ENCODE assay signal across 38 cellular contexts in genomic region chr10:46288601-46289206, GRCh38. TPM values are rescaled to one million over a fixed set of nuclear protein-coding genes. Genes with fewer than 3 reads are reported as not detected.
"Had no signal": no experiment of that assay in that cellular context is flagged by ENCODE, and none has a peak within 500 bp of the region (broad histone marks: within the 10 kb centered on the region; RNA-seq: fewer than 3 reads in every experiment).

No MANE protein-coding gene starts in this region.

- ATAC-seq: activated T-cell treated with anti-CD3 and anti-CD28 coated beads, Interleukin-2, amount 50 U/mL, for 4 hours; effector memory CD8-positive, alpha-beta T cell; naive thymus-derived CD4-positive, alpha-beta T cell; pancreas; psoas muscle; stimulated activated naive B cell treated with anti-CD40 and anti-IgM and Interleukin-4, amounts not matched to agents 10 μg/mL and 1 μg/mL and 100 μg/mL, for 72 hours; T-helper 17 cell had no signal

- DNase-seq: activated CD4-positive, alpha-beta T cell treated with anti-CD3 and anti-CD28 coated beads, Interleukin-2, amount 50 U/mL, for 4 hours; activated naive CD4-positive, alpha-beta T cell treated with anti-CD3 and anti-CD28 coated beads for 36 hours; activated naive CD8-positive, alpha-beta T cell treated with anti-CD3 and anti-CD28 coated beads, Interleukin-2, amount 10 ng/mL, durations not matched to agents 7 days and 5 days; activated T-cell treated with anti-CD3 and anti-CD28 coated beads, Interleukin-2, amount 50 U/mL, for 4 hours; caudate nucleus; cortex of kidney; effector memory CD8-positive, alpha-beta T cell; foreskin fibroblast; hypothalamus; immature natural killer cell; naive thymus-derived CD4-positive, alpha-beta T cell; nucleus accumbens; psoas muscle; SK-N-SH; stimulated activated CD4-positive, alpha-beta T cell treated with anti-CD3 and anti-CD28 coated beads, Interleukin-15, amount 100 ng/mL, for 24 hours; stimulated activated CD4-positive, alpha-beta T cell treated with anti-CD3 and anti-CD28 coated beads, Interleukin-2, amount 100 ng/mL, for 24 hours; stimulated activated naive B cell treated with anti-CD40 and anti-IgM and Interleukin-4, amounts not matched to agents 10 μg/mL and 1 μg/mL and 100 μg/mL, for 72 hours; stomach; SW 1271; T-helper 17 cell; T1000; WERI-Rb-1 had no signal

- H3K27me3 Mint-ChIP-seq: T-helper 17 cell had no signal

- H3K36me3 ChIP-seq: ascending aorta, left lung, pancreas, stomach, thyroid gland, WERI-Rb-1 had no signal

- H3K4me3 ChIP-seq: ascending aorta, left lung, lung, pancreas, psoas muscle, smooth muscle cell, stomach, thyroid gland had no signal

- H3K9me3 ChIP-seq: ascending aorta, left lung, pancreas, psoas muscle, SK-N-SH, stomach, thyroid gland had no signal

- H3K4me3 Mint-ChIP-seq: activated naive CD4-positive, alpha-beta T cell treated with anti-CD3 and anti-CD28 coated beads for 36 hours; activated naive CD8-positive, alpha-beta T cell treated with anti-CD3 and anti-CD28 coated beads, Interleukin-2, amount 10 ng/mL, durations not matched to agents 7 days and 5 days; activated T-cell treated with anti-CD3 and anti-CD28 coated beads, Interleukin-2, amount 50 U/mL, for 4 hours; effector memory CD8-positive, alpha-beta T cell; immature natural killer cell; mesothelial cell of epicardium; naive thymus-derived CD4-positive, alpha-beta T cell; stimulated activated naive B cell treated with anti-CD40 and anti-IgM and Interleukin-4, amounts not matched to agents 10 μg/mL and 1 μg/mL and 100 μg/mL, for 72 hours; T-helper 17 cell had no signal

- H3K4me2 ChIP-seq: SK-N-SH, smooth muscle cell had no signal

- H3K36me3 Mint-ChIP-seq: activated naive CD8-positive, alpha-beta T cell treated with anti-CD3 and anti-CD28 coated beads, Interleukin-2, amount 10 ng/mL, durations not matched to agents 7 days and 5 days; brain; mesothelial cell of epicardium; naive thymus-derived CD4-positive, alpha-beta T cell; stimulated activated naive B cell treated with anti-CD40 and anti-IgM and Interleukin-4, amounts not matched to agents 10 μg/mL and 1 μg/mL and 100 μg/mL, for 72 hours had no signal

- H3K9ac ChIP-seq: SK-N-SH had no signal

- H3K9me3 Mint-ChIP-seq: activated naive CD4-positive, alpha-beta T cell treated with anti-CD3 and anti-CD28 coated beads for 36 hours; activated naive CD8-positive, alpha-beta T cell treated with anti-CD3 and anti-CD28 coated beads, Interleukin-2, amount 10 ng/mL, durations not matched to agents 7 days and 5 days; activated T-cell treated with anti-CD3 and anti-CD28 coated beads, Interleukin-2, amount 50 U/mL, for 4 hours; activated T-helper 2 cell treated with anti-CD3 and anti-CD28 coated beads, Interferon-gamma antibody, Interleukin-2, Interleukin-4, amounts not matched to agents 10 μg/mL and 5 μg/mL and 100 μg/mL, durations not matched to agents 14 hours and 24 hours and 36 hours; effector memory CD8-positive, alpha-beta T cell; immature natural killer cell; mesothelial cell of epicardium; naive thymus-derived CD4-positive, alpha-beta T cell; stimulated activated naive B cell treated with anti-CD40 and anti-IgM and Interleukin-4, amounts not matched to agents 10 μg/mL and 1 μg/mL and 100 μg/mL, for 72 hours had no signal

- H3K27me3 ChIP-seq: ascending aorta, pancreas, stomach, thyroid gland had no signal

- H3K27ac Mint-ChIP-seq: activated naive CD4-positive, alpha-beta T cell treated with anti-CD3 and anti-CD28 coated beads for 36 hours; activated naive CD8-positive, alpha-beta T cell treated with anti-CD3 and anti-CD28 coated beads, Interleukin-2, amount 10 ng/mL, durations not matched to agents 7 days and 5 days; activated T-helper 2 cell treated with anti-CD3 and anti-CD28 coated beads, Interferon-gamma antibody, Interleukin-2, Interleukin-4, amounts not matched to agents 10 μg/mL and 5 μg/mL and 100 μg/mL, durations not matched to agents 14 hours and 24 hours and 36 hours; brain; effector memory CD8-positive, alpha-beta T cell; immature natural killer cell; mesothelial cell of epicardium; naive thymus-derived CD4-positive, alpha-beta T cell; stimulated activated naive B cell treated with anti-CD40 and anti-IgM and Interleukin-4, amounts not matched to agents 10 μg/mL and 1 μg/mL and 100 μg/mL, for 72 hours; T-helper 17 cell had no signal

- H3K27ac ChIP-seq: ascending aorta, pancreas, psoas muscle, stomach, thyroid gland, WERI-Rb-1 had no signal

- H3K4me1 ChIP-seq: pancreas, psoas muscle had no signal

RNA-seq across cellular contexts. Expression of gene ANTXRL, which starts 1.9 kb away (rescaled TPM):
- total RNA-seq: activated CD8-positive, alpha-beta memory T cell treated with anti-CD3 and anti-CD28 coated beads for 36 hours; activated naive CD4-positive, alpha-beta T cell treated with anti-CD3 and anti-CD28 coated beads for 36 hours; activated naive CD8-positive, alpha-beta T cell treated with anti-CD3 and anti-CD28 coated beads, Interleukin-2, amount 10 ng/mL, durations not matched to agents 7 days and 5 days; activated T-cell treated with anti-CD3 and anti-CD28 coated beads, Interleukin-2, amount 50 U/mL, for 4 hours; activated T-helper 2 cell treated with anti-CD3 and anti-CD28 coated beads, Interferon-gamma antibody, Interleukin-2, Interleukin-4, amounts not matched to agents 10 μg/mL and 5 μg/mL and 100 μg/mL, durations not matched to agents 14 hours and 24 hours and 36 hours; ascending aorta; chondrocyte; endothelial cell of umbilical vein; esophagus mucosa; kidney epithelial cell; left lung; lung; mesothelial cell of epicardium; pancreas; psoas muscle; smooth muscle cell; stomach; T-helper 17 cell; thyroid gland; ureter had no signal
- polyA plus RNA-seq: endothelial cell of umbilical vein; immature natural killer cell; lung; naive thymus-derived CD4-positive, alpha-beta T cell; neural cell; SK-N-SH; smooth muscle cell; stomach had no signal
